ENCODE assay signal across 1 cellular context in the genomic region with DNA sequence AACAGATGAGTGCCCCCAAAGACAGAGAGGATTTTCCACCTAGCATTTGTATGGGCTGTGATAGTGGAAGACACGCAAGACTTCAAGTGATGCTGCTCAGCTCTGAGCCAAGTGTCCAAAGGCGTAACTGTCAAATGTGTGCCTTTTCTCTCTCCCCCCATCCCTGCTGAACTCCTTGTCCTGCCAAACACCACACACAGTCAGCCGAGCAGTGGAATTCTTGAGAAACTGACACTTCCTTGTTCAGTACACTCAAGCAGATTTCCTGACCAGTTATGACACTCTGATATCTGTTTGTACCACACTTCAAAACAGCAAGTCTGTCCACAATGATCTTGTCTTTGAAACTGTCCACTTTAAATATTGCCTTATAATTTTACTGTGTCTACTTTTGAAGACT.
TF ChIP-seq lines count a peak whose summit lies in the region.

No MANE protein-coding gene starts in this region.

TF ChIP-seq in GM23338, 12 proteins besides CTCF, POLR2A, EP300 and RAD21:
- TF ChIP-seq, protein P1, sequence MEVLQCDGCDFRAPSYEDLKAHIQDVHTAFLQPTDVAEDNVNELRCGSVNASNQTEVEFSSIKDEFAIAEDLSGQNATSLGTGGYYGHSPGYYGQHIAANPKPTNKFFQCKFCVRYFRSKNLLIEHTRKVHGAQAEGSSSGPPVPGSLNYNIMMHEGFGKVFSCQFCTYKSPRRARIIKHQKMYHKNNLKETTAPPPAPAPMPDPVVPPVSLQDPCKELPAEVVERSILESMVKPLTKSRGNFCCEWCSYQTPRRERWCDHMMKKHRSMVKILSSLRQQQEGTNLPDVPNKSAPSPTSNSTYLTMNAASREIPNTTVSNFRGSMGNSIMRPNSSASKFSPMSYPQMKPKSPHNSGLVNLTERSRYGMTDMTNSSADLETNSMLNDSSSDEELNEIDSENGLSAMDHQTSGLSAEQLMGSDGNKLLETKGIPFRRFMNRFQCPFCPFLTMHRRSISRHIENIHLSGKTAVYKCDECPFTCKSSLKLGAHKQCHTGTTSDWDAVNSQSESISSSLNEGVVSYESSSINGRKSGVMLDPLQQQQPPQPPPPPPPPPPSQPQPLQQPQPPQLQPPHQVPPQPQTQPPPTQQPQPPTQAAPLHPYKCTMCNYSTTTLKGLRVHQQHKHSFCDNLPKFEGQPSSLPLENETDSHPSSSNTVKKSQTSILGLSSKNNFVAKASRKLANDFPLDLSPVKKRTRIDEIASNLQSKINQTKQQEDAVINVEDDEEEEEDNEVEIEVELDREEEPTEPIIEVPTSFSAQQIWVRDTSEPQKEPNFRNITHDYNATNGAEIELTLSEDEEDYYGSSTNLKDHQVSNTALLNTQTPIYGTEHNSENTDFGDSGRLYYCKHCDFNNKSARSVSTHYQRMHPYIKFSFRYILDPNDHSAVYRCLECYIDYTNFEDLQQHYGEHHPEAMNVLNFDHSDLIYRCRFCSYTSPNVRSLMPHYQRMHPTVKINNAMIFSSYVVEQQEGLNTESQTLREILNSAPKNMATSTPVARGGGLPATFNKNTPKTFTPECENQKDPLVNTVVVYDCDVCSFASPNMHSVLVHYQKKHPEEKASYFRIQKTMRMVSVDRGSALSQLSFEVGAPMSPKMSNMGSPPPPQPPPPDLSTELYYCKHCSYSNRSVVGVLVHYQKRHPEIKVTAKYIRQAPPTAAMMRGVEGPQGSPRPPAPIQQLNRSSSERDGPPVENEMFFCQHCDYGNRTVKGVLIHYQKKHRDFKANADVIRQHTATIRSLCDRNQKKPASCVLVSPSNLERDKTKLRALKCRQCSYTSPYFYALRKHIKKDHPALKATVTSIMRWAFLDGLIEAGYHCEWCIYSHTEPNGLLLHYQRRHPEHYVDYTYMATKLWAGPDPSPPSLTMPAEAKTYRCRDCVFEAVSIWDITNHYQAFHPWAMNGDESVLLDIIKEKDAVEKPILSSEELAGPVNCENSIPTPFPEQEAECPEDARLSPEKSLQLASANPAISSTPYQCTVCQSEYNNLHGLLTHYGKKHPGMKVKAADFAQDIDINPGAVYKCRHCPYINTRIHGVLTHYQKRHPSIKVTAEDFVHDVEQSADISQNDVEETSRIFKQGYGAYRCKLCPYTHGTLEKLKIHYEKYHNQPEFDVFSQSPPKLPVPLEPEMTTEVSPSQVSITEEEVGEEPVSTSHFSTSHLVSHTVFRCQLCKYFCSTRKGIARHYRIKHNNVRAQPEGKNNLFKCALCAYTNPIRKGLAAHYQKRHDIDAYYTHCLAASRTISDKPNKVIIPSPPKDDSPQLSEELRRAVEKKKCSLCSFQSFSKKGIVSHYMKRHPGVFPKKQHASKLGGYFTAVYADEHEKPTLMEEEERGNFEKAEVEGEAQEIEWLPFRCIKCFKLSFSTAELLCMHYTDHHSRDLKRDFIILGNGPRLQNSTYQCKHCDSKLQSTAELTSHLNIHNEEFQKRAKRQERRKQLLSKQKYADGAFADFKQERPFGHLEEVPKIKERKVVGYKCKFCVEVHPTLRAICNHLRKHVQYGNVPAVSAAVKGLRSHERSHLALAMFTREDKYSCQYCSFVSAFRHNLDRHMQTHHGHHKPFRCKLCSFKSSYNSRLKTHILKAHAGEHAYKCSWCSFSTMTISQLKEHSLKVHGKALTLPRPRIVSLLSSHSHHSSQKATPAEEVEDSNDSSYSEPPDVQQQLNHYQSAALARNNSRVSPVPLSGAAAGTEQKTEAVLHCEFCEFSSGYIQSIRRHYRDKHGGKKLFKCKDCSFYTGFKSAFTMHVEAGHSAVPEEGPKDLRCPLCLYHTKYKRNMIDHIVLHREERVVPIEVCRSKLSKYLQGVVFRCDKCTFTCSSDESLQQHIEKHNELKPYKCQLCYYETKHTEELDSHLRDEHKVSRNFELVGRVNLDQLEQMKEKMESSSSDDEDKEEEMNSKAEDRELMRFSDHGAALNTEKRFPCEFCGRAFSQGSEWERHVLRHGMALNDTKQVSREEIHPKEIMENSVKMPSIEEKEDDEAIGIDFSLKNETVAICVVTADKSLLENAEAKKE (CRISPR knock-in tag; IDR thresholded peaks at IDR 0.05), result no peak
- no peak for TF ChIP-seq ZNF331 (CRISPR knock-in tag; IDR thresholded peaks at IDR 0.05; ENCODE audit: low read depth)
- no peak for TF ChIP-seq CREB1 (CRISPR knock-in tag; IDR thresholded peaks at IDR 0.05; ENCODE audit: low read depth)
- TF ChIP-seq NANOG (IDR thresholded peaks at IDR 0.05; ENCODE audit: borderline replicate concordance), result no peak
TF ChIP-seq in GM23338: peak in this region for 0.
